ENCODE assay signal across 17 cellular contexts in the genomic region with DNA sequence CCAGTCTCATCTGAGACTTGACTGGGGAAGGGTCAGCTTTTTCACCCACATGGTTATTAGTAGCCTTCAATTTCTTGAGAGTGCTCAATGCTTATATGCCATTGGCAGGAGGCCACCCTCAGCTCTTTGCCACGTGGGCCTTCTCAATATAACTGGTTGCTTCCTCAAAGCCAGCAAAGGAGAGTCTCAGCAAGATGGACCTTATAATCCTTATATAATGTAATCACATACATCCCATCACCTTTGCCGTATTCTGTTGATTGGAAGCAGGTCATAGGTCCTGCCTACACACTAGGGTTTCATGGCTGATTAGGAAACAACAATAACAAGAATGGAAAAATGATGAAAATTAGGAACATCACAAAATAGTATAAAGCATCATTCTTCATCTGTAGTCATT.
"Had no signal": no experiment of that assay in that cellular context is flagged by ENCODE, and none has a peak within 500 bp of the region (broad histone marks: within the 10 kb centered on the region; RNA-seq: fewer than 3 reads in every experiment).

No MANE protein-coding gene starts in this region.

- H3K27me3 ChIP-seq: SJSA1, upper lobe of left lung had no signal

- H3K27ac ChIP-seq: thoracic aorta had no signal

- ATAC-seq: activated naive CD8-positive, alpha-beta T cell treated with anti-CD3 and anti-CD28 coated beads, Interleukin-2, amount 50 U/mL, for 24 hours; left colon; naive thymus-derived CD4-positive, alpha-beta T cell had no signal

- H3K9me3 ChIP-seq: thoracic aorta, upper lobe of left lung had no signal

- H3K36me3 ChIP-seq: thoracic aorta had no signal

- H3K4me3 ChIP-seq: lung, SJSA1, thoracic aorta, upper lobe of left lung had no signal

- DNase-seq: activated CD4-positive, alpha-beta memory T cell treated with anti-CD3 and anti-CD28 coated beads for 36 hours; activated CD4-positive, alpha-beta T cell treated with anti-CD3 and anti-CD28 coated beads for 48 hours; activated effector memory CD4-positive, alpha-beta T cell treated with anti-CD3 and anti-CD28 coated beads, Interleukin-2, amount 50 U/mL, for 16 hours; activated naive CD4-positive, alpha-beta T cell treated with anti-CD3 and anti-CD28 coated beads, Interleukin-2, amount 10 ng/mL, durations not matched to agents 7 days and 5 days; activated naive CD8-positive, alpha-beta T cell treated with anti-CD3 and anti-CD28 coated beads, Interleukin-2, amount 50 U/mL, for 24 hours; activated T-cell treated with anti-CD3 and anti-CD28 coated beads for 4 hours; effector CD4-positive, alpha-beta T cell; foreskin fibroblast; hippocampal formation; left colon; naive thymus-derived CD4-positive, alpha-beta T cell; retina; stimulated activated CD4-positive, alpha-beta T cell treated with anti-CD3 and anti-CD28 coated beads, Interleukin-4, amount 100 ng/mL, for 24 hours; upper lobe of left lung had no signal
